Comparison of ENCODE assay signal across 22 cellular contexts in the genomic region with DNA sequence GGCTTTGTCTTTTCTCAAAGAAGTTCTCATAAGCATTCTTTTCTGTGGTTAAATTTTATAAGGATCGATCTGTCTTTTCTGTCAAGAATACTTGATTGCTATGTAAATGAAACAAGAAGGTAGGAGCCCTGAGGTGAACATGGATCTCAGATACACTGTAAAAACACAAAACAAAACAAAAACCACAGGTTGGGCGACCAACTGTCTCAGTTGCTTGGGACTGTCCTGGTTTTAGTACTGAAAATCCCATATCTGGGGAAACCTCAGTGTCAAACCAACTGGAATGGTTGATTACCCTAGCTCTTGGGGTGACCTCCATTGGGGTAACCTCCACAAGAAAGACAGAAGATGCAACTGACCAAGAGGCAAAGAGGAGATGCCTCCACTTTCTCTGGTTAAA. TPM values are rescaled to one million over a fixed set of nuclear protein-coding genes. Genes with fewer than 3 reads are reported as not detected.
"Had no signal": no experiment of that assay in that cellular context is flagged by ENCODE, and none has a peak within 500 bp of the region (broad histone marks: within the 10 kb centered on the region; RNA-seq: fewer than 3 reads in every experiment).

No MANE protein-coding gene starts in this region.

- DNase-seq: IMR-90, Karpas-422, KG1, MG63, NCI-H1092 treated with DMSO at 0.1 percent for 48 hours, NCI-H1436, NCI-H187, NCI-H2029, NCI-H2081 treated with DMSO at 0.1 percent for 48 hours, NCI-H2171, NCI-H226, NCI-H446, NCI-H510A, NCI-H524 treated with DMSO at 0.1 percent for 48 hours, NCI-H748 treated with DMSO at 0.1 percent for 48 hours, Right ventricle myocardium superior, RPMI8226, SIG-M5 had no signal

- H3K36me3 ChIP-seq: MG63, SJSA1 had no signal

- H3K9me3 ChIP-seq: SJSA1 had no signal

- H3K4me3 ChIP-seq: MG63, SJSA1, SK-N-MC had no signal

- H3K27me3 ChIP-seq: MG63, SJSA1 had no signal

- H3K27ac ChIP-seq: SJSA1, SK-N-MC had no signal

RNA-seq across cellular contexts. Expression of gene TMEM178A, which starts 55.8 kb away (rescaled TPM):
- total RNA-seq: HT1080; T-helper 1 cell treated with Interleukin-12 subunit alpha and Interleukin-12 subunit beta and Interleukin-4 antibody, amounts not matched to agents 30 ng/mL and 1 ng/mL, for 36 hours had no signal
